ENCODE assay signal across 8 cellular contexts in the genomic region with DNA sequence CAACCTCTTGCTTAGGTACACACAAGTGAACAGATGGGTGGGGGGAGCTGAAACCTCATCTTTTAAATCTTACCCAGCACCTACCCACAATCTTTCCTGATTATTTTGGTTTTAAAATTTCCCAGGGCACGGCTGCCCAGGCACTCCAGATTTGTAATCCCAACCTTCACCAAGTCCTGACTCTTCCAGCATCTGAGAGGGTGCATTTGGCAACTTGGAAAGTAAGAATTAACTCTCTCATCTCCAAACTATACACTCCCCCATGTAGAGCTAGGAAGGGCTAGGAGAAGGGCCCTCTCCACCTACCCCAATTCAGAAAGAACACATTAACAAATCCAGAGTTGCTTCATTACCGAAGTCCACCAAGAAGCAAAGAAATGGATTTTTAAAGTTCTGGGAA. TPM values are rescaled to one million over a fixed set of nuclear protein-coding genes. Genes with fewer than 3 reads are reported as not detected.
DNase-seq lines count a peak whose midpoint lies in the region; ATAC-seq and TF ChIP-seq lines count a peak whose summit lies in the region.

No MANE protein-coding gene starts in this region.

- DNase-seq in breast epithelium (ENCODE audit: low spot score in 2 of 2) (no peak), kidney epithelial cell (ENCODE audit: low read depth) (no peak)

- peak overlapping the region; percentile 40 to 79 (median 69) for H3K9ac ChIP-seq in skeletal muscle tissue (ENCODE audit: low read depth in 1 of 3, low read length in 3 of 3)

- H3K4me3 ChIP-seq in HEK293 (ENCODE audit: low read depth, low read length) (no peak overlapping the region), breast epithelium (peak overlapping the region; percentile 74 to 91 (median 75)), kidney epithelial cell (ENCODE audit: low read depth, low read length) (peak overlapping the region; percentile 83), skeletal muscle tissue (ENCODE audit: low read length in 3 of 3) (peak overlapping the region; percentile 35 to 76 (median 72))

- TF ChIP-seq CTCF in HEK293 (tag by site-specific recombination; IDR thresholded peaks at IDR 0.05) (no peak), breast epithelium (IDR thresholded peaks at IDR 0.05) (no peak), kidney epithelial cell (IDR thresholded peaks at IDR 0.05; ENCODE audit: insufficient read depth, low read length, poor library complexity, severe bottlenecking) (no peak)

- intact Hi-C loops in breast epithelium (cut with DNase I; ENCODE audit: low total_unique reads): no loop called here

- no peak for TF ChIP-seq POLR2A in breast epithelium (IDR thresholded peaks at IDR 0.05)

- H3K27me3 ChIP-seq in breast epithelium (no peaks in the 10 kb centered on the region), kidney epithelial cell (ENCODE audit: control insufficient read depth, insufficient read depth, low read length) (no peaks in the 10 kb centered on the region), skeletal muscle tissue (ENCODE audit: control insufficient read depth in 3 of 3, insufficient read depth in 3 of 3, low read length in 3 of 3) (no peaks in the 10 kb centered on the region)

- POLR2A ChIA-PET in HEK293 (lab: Yijun Ruan, JAX): no interaction called here

- H3K27ac ChIP-seq in HEK293 (ENCODE audit: extremely low read depth, low read depth, low read length) (no peak overlapping the region), breast epithelium (peak overlapping the region; percentile 91 to 97), skeletal muscle tissue (ENCODE audit: low read depth, low read length) (peak overlapping the region; percentile 59)

- no peak for ATAC-seq in HG02970 (IDR thresholded peaks at IDR 0.05; ENCODE audit: low FRiP score, unreplicated experiment)
- ATAC-seq in HG02759 (IDR thresholded peaks at IDR 0.05; ENCODE audit: unreplicated experiment): no peak
- ATAC-seq in GM19328 (IDR thresholded peaks at IDR 0.05; ENCODE audit: unreplicated experiment): no peak
- no peak for ATAC-seq in GM21576 (IDR thresholded peaks at IDR 0.05; ENCODE audit: unreplicated experiment)

- H3K4me1 ChIP-seq in HEK293 (ENCODE audit: control insufficient read depth, insufficient read depth, low read length) (0 out of 2 replicates have a peak, but pooled peaks cover 4% of the 10 kb centered on the region), breast epithelium (peaks cover 5 to 10% of the 10 kb centered on the region in 2 donors), skeletal muscle tissue (ENCODE audit: control insufficient read depth in 3 of 3, insufficient read depth in 3 of 3, low read length in 3 of 3) (peaks cover 4 to 9% (median 4%) of the 10 kb centered on the region in 3 donors)

- H3K36me3 ChIP-seq in HEK293 (ENCODE audit: control insufficient read depth in 2 of 2, insufficient read depth in 1 of 2, low read length in 2 of 2) (no peaks in the 10 kb centered on the region), breast epithelium (no peaks in the 10 kb centered on the region), kidney epithelial cell (ENCODE audit: control insufficient read depth, insufficient read depth, low read length) (no peaks in the 10 kb centered on the region), skeletal muscle tissue (ENCODE audit: control insufficient read depth in 3 of 3, insufficient read depth in 3 of 3, low read length in 3 of 3) (no peaks in the 10 kb centered on the region)

- H3K9me3 ChIP-seq in HEK293 (ENCODE audit: control insufficient read depth, insufficient read depth, low read depth, low read length): no peaks in the 10 kb centered on the region
- no peaks in the 10 kb centered on the region for H3K9me3 ChIP-seq in breast epithelium
- no peaks in the 10 kb centered on the region for H3K9me3 ChIP-seq in skeletal muscle tissue (ENCODE audit: control insufficient read depth in 3 of 3, low read length in 3 of 3)

- CTCF ChIA-PET in HEK293 (lab: Yijun Ruan, JAX): interaction anchor here (0.6 to 0.8 kb wide), 2 partner anchors 21 to 51 kb away, joined by 3 to 4 read pairs; no protein-coding TSS in a partner anchor

TF ChIP-seq in HEK293, 187 proteins besides CTCF, POLR2A, EP300 and RAD21:
- 0 out of 2 replicates have a peak, but pooled peaks have one; percentile 43 for TF ChIP-seq ZNF335 (tag by site-specific recombination; conservative IDR thresholded peaks at IDR 0.05)
- TF ChIP-seq, protein P1, sequence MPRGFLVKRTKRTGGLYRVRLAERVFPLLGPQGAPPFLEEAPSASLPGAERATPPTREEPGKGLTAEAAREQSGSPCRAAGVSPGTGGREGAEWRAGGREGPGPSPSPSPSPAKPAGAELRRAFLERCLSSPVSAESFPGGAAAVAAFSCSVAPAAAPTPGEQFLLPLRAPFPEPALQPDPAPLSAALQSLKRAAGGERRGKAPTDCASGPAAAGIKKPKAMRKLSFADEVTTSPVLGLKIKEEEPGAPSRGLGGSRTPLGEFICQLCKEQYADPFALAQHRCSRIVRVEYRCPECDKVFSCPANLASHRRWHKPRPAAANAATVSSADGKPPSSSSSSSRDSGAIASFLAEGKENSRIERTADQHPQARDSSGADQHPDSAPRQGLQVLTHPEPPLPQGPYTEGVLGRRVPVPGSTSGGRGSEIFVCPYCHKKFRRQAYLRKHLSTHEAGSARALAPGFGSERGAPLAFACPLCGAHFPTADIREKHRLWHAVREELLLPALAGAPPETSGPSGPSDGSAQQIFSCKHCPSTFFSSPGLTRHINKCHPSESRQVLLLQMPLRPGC (tag by site-specific recombination; IDR thresholded peaks at IDR 0.05): no peak
TF ChIP-seq in HEK293: peak in this region for 1.

RNA-seq across cellular contexts. Expression of gene PRICKLE2, which starts 41.7 kb away (rescaled TPM):
- total RNA-seq in breast epithelium: 10 to 100 TPM; 35.1 to 72.5 (median 44.5) TPM
- 10.8 and 13.7 TPM in 2 replicates for total RNA-seq in kidney epithelial cell
- 32.9 TPM for total RNA-seq in skeletal muscle tissue
